In genomic region chr19:54420068-54420382, GRCh38 we compare ENCODE assay signal across 18 cellular contexts. TPM values are rescaled to one million over a fixed set of nuclear protein-coding genes. Genes with fewer than 3 reads are reported as not detected.
DNase-seq lines count a peak whose midpoint lies in the region; ATAC-seq and TF ChIP-seq lines count a peak whose summit lies in the region.
"Had no signal": no experiment of that assay in that cellular context is flagged by ENCODE, and none has a peak within 500 bp of the region (broad histone marks: within the 10 kb centered on the region; RNA-seq: fewer than 3 reads in every experiment).

No MANE protein-coding gene starts in this region.

- peaks cover 44% of the 10 kb centered on the region for H3K27me3 Mint-ChIP-seq in progenitor cell of endocrine pancreas

- 25% methylated on average over 10 of the region's 10 CpGs for WGBS in esophagus muscularis mucosa

- peaks cover 35% of the 10 kb centered on the region for H3K4me1 ChIP-seq in HUES48 (ENCODE audit: control insufficient read depth, insufficient read depth, low read length)
- peaks cover 14 to 42% (median 29%) of the 10 kb centered on the region in 4 donors for H3K4me1 ChIP-seq in esophagus muscularis mucosa

- no peaks in the 10 kb centered on the region for H3K9me3 ChIP-seq in HUES48 (ENCODE audit: control insufficient read depth, insufficient read depth, low read length)
- no peaks in the 10 kb centered on the region for H3K9me3 ChIP-seq in esophagus muscularis mucosa

- H3K27ac ChIP-seq in HUES48 (ENCODE audit: low read depth, low read length): peak overlapping the region; percentile 99
- H3K27ac ChIP-seq in esophagus muscularis mucosa (replicated peaks in 1 of 4): peak overlapping the region; percentile 40 to 68 (median 49)

- H3K9ac ChIP-seq in HUES48 (ENCODE audit: low read depth, low read length): peak overlapping the region; percentile 20; the same call in 1 of the 2 replicates

- TF ChIP-seq CTCF in esophagus muscularis mucosa (IDR thresholded peaks at IDR 0.05) (no peak), progenitor cell of endocrine pancreas (IDR thresholded peaks at IDR 0.05; ENCODE audit: unreplicated experiment) (no peak)

- peak overlapping the region; percentile 80 for H3K27ac Mint-ChIP-seq in progenitor cell of endocrine pancreas
- no peak overlapping the region for H3K27ac Mint-ChIP-seq in stimulated activated effector memory CD8-positive, alpha-beta T cell treated with anti-CD3 and anti-CD28 coated beads, Interleukin-12 subunit alpha, Interleukin-12 subunit beta, amount 100 ng/mL, for 72 hours
- H3K27ac Mint-ChIP-seq: activated naive CD4-positive, alpha-beta T cell treated with anti-CD3 and anti-CD28 coated beads, Interleukin-2, amount 10 ng/mL, durations not matched to agents 7 days and 5 days; CD14-positive monocyte; naive thymus-derived CD4-positive, alpha-beta T cell; stimulated activated memory B cell treated with anti-CD40 and anti-IgM and Interleukin-4, amounts not matched to agents 10 μg/mL and 1 μg/mL and 100 μg/mL, for 72 hours; T-cell had no signal

- TF ChIP-seq POLR2A in esophagus muscularis mucosa (IDR thresholded peaks at IDR 0.05; ENCODE audit: low read depth): no peak

- peaks cover 24% of the 10 kb centered on the region for H3K4me1 Mint-ChIP-seq in progenitor cell of endocrine pancreas (ENCODE audit: low read depth)
- H3K4me1 Mint-ChIP-seq in stimulated activated effector memory CD8-positive, alpha-beta T cell treated with anti-CD3 and anti-CD28 coated beads, Interleukin-12 subunit alpha, Interleukin-12 subunit beta, amount 100 ng/mL, for 72 hours: peaks cover 23% of the 10 kb centered on the region

- no peak for DNase-seq in esophagus muscularis mucosa (ENCODE audit: extremely low spot score)
- DNase-seq in progenitor cell of endocrine pancreas (ENCODE audit: low spot score, unreplicated experiment): no peak
- no peak for DNase-seq in stimulated activated effector memory CD8-positive, alpha-beta T cell treated with anti-CD3 and anti-CD28 coated beads, Interleukin-12 subunit alpha, Interleukin-12 subunit beta, amount 100 ng/mL, for 72 hours (ENCODE audit: low spot score in 2 of 2)
- no peak for DNase-seq in OCI-M2 (lab: John Stamatoyannopoulos, UW; ENCODE audit: unreplicated experiment)
- DNase-seq: activated CD4-positive, CD25-positive, alpha-beta regulatory T cell; activated naive CD4-positive, alpha-beta T cell treated with anti-CD3 and anti-CD28 coated beads, Interleukin-2, amount 10 ng/mL, durations not matched to agents 7 days and 5 days; central memory CD4-positive, alpha-beta T cell; glutamatergic neuron; naive thymus-derived CD4-positive, alpha-beta T cell; NCI-H2029; NCI-H526 treated with DMSO at 0.1 percent for 48 hours; stimulated activated CD4-positive, alpha-beta T cell treated with anti-CD3 and anti-CD28 coated beads, Interleukin-4, amount 100 ng/mL, for 4 hours; T-cell had no signal

- no peak for TF ChIP-seq EP300 in esophagus muscularis mucosa (IDR thresholded peaks at IDR 0.05)

- H3K4me3 ChIP-seq in HUES48 (ENCODE audit: low read depth, low read length): peak overlapping the region; percentile 65; the same call in 1 of the 2 replicates
- H3K4me3 ChIP-seq in esophagus muscularis mucosa: peak overlapping the region in 2 of 4 donors; percentile 22 to 28

- H3K36me3 ChIP-seq in HUES48 (ENCODE audit: control insufficient read depth, insufficient read depth, low read length): peaks cover 10% of the 10 kb centered on the region
- no peaks in the 10 kb centered on the region for H3K36me3 ChIP-seq in esophagus muscularis mucosa

- peaks cover 18% of the 10 kb centered on the region for H3K36me3 Mint-ChIP-seq in progenitor cell of endocrine pancreas (ENCODE audit: insufficient read depth)
- H3K36me3 Mint-ChIP-seq in stimulated activated effector memory CD8-positive, alpha-beta T cell treated with anti-CD3 and anti-CD28 coated beads, Interleukin-12 subunit alpha, Interleukin-12 subunit beta, amount 100 ng/mL, for 72 hours: no peaks in the 10 kb centered on the region
- H3K36me3 Mint-ChIP-seq: activated naive CD4-positive, alpha-beta T cell treated with anti-CD3 and anti-CD28 coated beads, Interleukin-2, amount 10 ng/mL, durations not matched to agents 7 days and 5 days; stimulated activated memory B cell treated with anti-CD40 and anti-IgM and Interleukin-4, amounts not matched to agents 10 μg/mL and 1 μg/mL and 100 μg/mL, for 72 hours; T-cell had no signal

- H3K9me3 Mint-ChIP-seq in progenitor cell of endocrine pancreas (ENCODE audit: low read depth): no peaks in the 10 kb centered on the region
- H3K9me3 Mint-ChIP-seq in stimulated activated effector memory CD8-positive, alpha-beta T cell treated with anti-CD3 and anti-CD28 coated beads, Interleukin-12 subunit alpha, Interleukin-12 subunit beta, amount 100 ng/mL, for 72 hours: no peaks in the 10 kb centered on the region
- H3K9me3 Mint-ChIP-seq: activated naive CD4-positive, alpha-beta T cell treated with anti-CD3 and anti-CD28 coated beads, Interleukin-2, amount 10 ng/mL, durations not matched to agents 7 days and 5 days; T-cell had no signal

- intact Hi-C loops in esophagus muscularis mucosa (cut with DNase I): no loop called here

- peak overlapping the region; percentile 40 for H3K4me3 Mint-ChIP-seq in progenitor cell of endocrine pancreas (ENCODE audit: low read depth)
- no peak overlapping the region for H3K4me3 Mint-ChIP-seq in stimulated activated effector memory CD8-positive, alpha-beta T cell treated with anti-CD3 and anti-CD28 coated beads, Interleukin-12 subunit alpha, Interleukin-12 subunit beta, amount 100 ng/mL, for 72 hours
- H3K4me3 Mint-ChIP-seq: activated naive CD4-positive, alpha-beta T cell treated with anti-CD3 and anti-CD28 coated beads, Interleukin-2, amount 10 ng/mL, durations not matched to agents 7 days and 5 days; naive thymus-derived CD4-positive, alpha-beta T cell; stimulated activated memory B cell treated with anti-CD40 and anti-IgM and Interleukin-4, amounts not matched to agents 10 μg/mL and 1 μg/mL and 100 μg/mL, for 72 hours; T-cell had no signal

- no peak for ATAC-seq in HG02870 (IDR thresholded peaks at IDR 0.05; ENCODE audit: unreplicated experiment)
- no peak for ATAC-seq in stimulated activated effector memory CD8-positive, alpha-beta T cell treated with anti-CD3 and anti-CD28 coated beads, Interleukin-12 subunit alpha, Interleukin-12 subunit beta, amount 100 ng/mL, for 72 hours
- ATAC-seq: naive thymus-derived CD4-positive, alpha-beta T cell; T-cell had no signal

- H3K27me3 ChIP-seq in HUES48 (ENCODE audit: control insufficient read depth, insufficient read depth, low read length): peaks cover 17% of the 10 kb centered on the region
- H3K27me3 ChIP-seq in esophagus muscularis mucosa: peaks cover 0 to 95% (median 41%) of the 10 kb centered on the region in 4 donors

RNA-seq across cellular contexts. Expression of gene TTYH1, which starts 4.8 kb away (rescaled TPM):
- total RNA-seq in esophagus muscularis mucosa: 1 to 10 TPM in 3 of 4 donors, under 1 TPM in 1; 0.83 to 8.0 (median 5.6) TPM
- total RNA-seq in progenitor cell of endocrine pancreas: 133 and 144 TPM in 2 replicates
- total RNA-seq: RPMI7951 had no signal

RNA-seq across cellular contexts. Expression of gene LENG8, which starts 29.0 kb away (rescaled TPM):
- total RNA-seq in esophagus muscularis mucosa: 100 to 1,000 TPM in 1 of 4 donors, 10 to 100 TPM in 3; 42.9 to 115 (median 72.2) TPM
- 188 and 210 TPM in 2 replicates for total RNA-seq in progenitor cell of endocrine pancreas

RNA-seq across cellular contexts. Expression of gene LENG9, which starts 43.6 kb away (rescaled TPM):
- total RNA-seq in esophagus muscularis mucosa (1 to 10 TPM; 5.4 to 9.3 (median 8.1) TPM), progenitor cell of endocrine pancreas (0.72 and 0.75 TPM in 2 replicates)

RNA-seq across cellular contexts. Expression of gene CDC42EP5, which starts 53.1 kb away (rescaled TPM):
- total RNA-seq in esophagus muscularis mucosa: 10 to 100 TPM; 10.8 to 27.1 (median 20.6) TPM
- total RNA-seq in progenitor cell of endocrine pancreas: 1.6 and 2.1 TPM in 2 replicates
- total RNA-seq: naive thymus-derived CD4-positive, alpha-beta T cell had no signal

RNA-seq across cellular contexts. Expression of gene LAIR1, which starts 55.3 kb away (rescaled TPM):
- 10 to 100 TPM in 3 of 4 donors, 1 to 10 TPM in 1; 7.6 to 23.4 (median 13.0) TPM for total RNA-seq in esophagus muscularis mucosa
- not detected in 2 replicates for total RNA-seq in progenitor cell of endocrine pancreas

Comparison
In these comparisons a context has a peak if more than half of its experiments do, and no peak if none do; other contexts are left out.
1. RNA of gene TTYH1, which starts 4.8 kb away (total RNA-seq): 133 to 144 TPM in progenitor cell of endocrine pancreas; 0.83 to 8.0 TPM in esophagus muscularis mucosa; every median in the first group is over 10 times any median in the second.